In genomic region chr4:147616849-147617172, GRCh38 we compare ENCODE assay signal across 8 cellular contexts. TPM values are rescaled to one million over a fixed set of nuclear protein-coding genes. Genes with fewer than 3 reads are reported as not detected.
DNase-seq lines count a peak whose midpoint lies in the region; ATAC-seq and TF ChIP-seq lines count a peak whose summit lies in the region.

No MANE protein-coding gene starts in this region.

- in situ Hi-C loops in astrocyte of the cerebellum (cut with HindIII; ENCODE audit: low sequenced_read_pairs), result no loop called here

- DNase-seq in SHP77 treated with DMSO at 0.1 percent for 48 hours (lab: John Stamatoyannopoulos, UW) (peak; percentile 66), SHP77 (lab: John Stamatoyannopoulos, UW) (no peak), astrocyte of the cerebellum (ENCODE audit: low read depth) (no peak), HPDE6-E6E7 (ENCODE audit: extremely low spot score) (no peak)
- no peak for DNase-seq in effector CD8-positive, alpha-beta T cell (lab: John Stamatoyannopoulos, UW)
- no peak for DNase-seq in activated CD8-positive, alpha-beta memory T cell treated with anti-CD3 and anti-CD28 coated beads, Interleukin-2, amount 50 U/mL, for 4 hours

- no peak for TF ChIP-seq CTCF in astrocyte of the cerebellum (IDR thresholded peaks at IDR 0.05; ENCODE audit: low read depth, low read length, missing control alignments)

- H3K4me1 ChIP-seq in mesodermal cell (ENCODE audit: control insufficient read depth, insufficient read depth, low read length, poor library complexity, severe bottlenecking), result peaks cover 4% of the 10 kb centered on the region

- peak; percentile 6 for ATAC-seq in HG03135 (IDR thresholded peaks at IDR 0.05; ENCODE audit: unreplicated experiment)

- peaks cover 11% of the 10 kb centered on the region for H3K36me3 ChIP-seq in mesodermal cell (ENCODE audit: control insufficient read depth, insufficient read depth, low read length)

- no peaks in the 10 kb centered on the region for H3K9me3 ChIP-seq in mesodermal cell (ENCODE audit: control insufficient read depth, low read length)

- H3K27ac ChIP-seq in mesodermal cell (ENCODE audit: low read depth, low read length, severe bottlenecking), result no peak overlapping the region

- H3K4me3 ChIP-seq in astrocyte of the cerebellum (ENCODE audit: low read depth, low read length) (peak overlapping the region; percentile 67), mesodermal cell (ENCODE audit: extremely low read depth, insufficient read depth, low read length, poor library complexity, severe bottlenecking) (peak overlapping the region; percentile 73)

- 39 to 100% methylated on average over 1 to 4 of the region's 6 CpGs for WGBS in mesodermal cell (ENCODE audit: insufficient coverage in 2 of 2), 2 experiments

RNA-seq across cellular contexts. Expression of gene TMEM184C, which starts 0.4 kb away (rescaled TPM):
- 19.4 TPM for polyA plus RNA-seq in mesodermal cell (2013, experiment 1 of 2)
- polyA plus RNA-seq in mesodermal cell (2013, experiment 2 of 2), result 19.6 TPM
